In genomic region chr3:51099794-51100542, GRCh38 we compare ENCODE assay signal across 8 cellular contexts.
DNase-seq lines count a peak whose midpoint lies in the region; ATAC-seq, FAIRE-seq and TF ChIP-seq lines count a peak whose summit lies in the region.

No MANE protein-coding gene starts in this region.

- no peaks in the 10 kb centered on the region for H3K79me2 ChIP-seq in GM12878 (ENCODE audit: control insufficient read depth, insufficient read depth, low read length)

- H3K4me3 ChIP-seq in GM12878 (no peak overlapping the region), thoracic aorta (no peak overlapping the region)

- no peak overlapping the region for H3K9ac ChIP-seq in GM12878 (ENCODE audit: control insufficient read depth, insufficient read depth, low read length)

- no peaks in the 10 kb centered on the region for H4K20me1 ChIP-seq in GM12878 (ENCODE audit: control insufficient read depth, insufficient read depth)

- intact Hi-C loops in GM12878 (cut with micrococcal nuclease; ENCODE audit: unreplicated experiment): loop anchor here (1.0 to 5.0 kb wide), 2 partner anchors 272 to 483 kb away; partner anchors contain the start of gene MAPKAPK3

- 37% methylated on average over 3 of the region's 3 CpGs for WGBS in GM12878 (ENCODE audit: insufficient coverage, insufficient replicate concordance, low lambda C conversion rate, missing lambda C conversion rate)

- no peak for TF ChIP-seq POLR2A in GM12878 (IDR thresholded peaks at IDR 0.05; ENCODE audit: low read depth, low read length)

- H2AFZ ChIP-seq in GM12878 (ENCODE audit: control insufficient read depth, low read depth, low read length): no peak overlapping the region

- DNase-seq in AG08395 (ENCODE audit: low spot score): peak; percentile 70
- peak; percentile 81 for DNase-seq in GM03348 (ENCODE audit: low spot score)
- DNase-seq in NCI-H2171 treated with DMSO at 0.1 percent for 48 hours (lab: John Stamatoyannopoulos, UW): peak; percentile 42
- DNase-seq in GM12878 (ENCODE audit: low read depth, low spot score): no peak
- DNase-seq in iris pigment epithelial cell (ENCODE audit: low read depth): peak; percentile 50
- DNase-seq in thoracic aorta (ENCODE audit: low spot score): no peak
- no peak for DNase-seq in activated CD8-positive, alpha-beta memory T cell treated with anti-CD3 and anti-CD28 coated beads, Interleukin-2, amount 50 U/mL, for 4 hours

- peak; percentile 39 for TF ChIP-seq RAD21 in GM12878 (IDR thresholded peaks at IDR 0.05; ENCODE audit: insufficient read depth, low read depth, low read length)

- no peak for FAIRE-seq in GM12878 (lab: Jason Lieb, UNC)

- H3K27ac ChIP-seq in GM12878 (ENCODE audit: control insufficient read depth, insufficient read depth): no peak overlapping the region
- no peak overlapping the region for H3K27ac ChIP-seq in thoracic aorta

- H3K9me3 ChIP-seq in GM12878 (replicated peaks; ENCODE audit: control insufficient read depth, insufficient read depth, low read length): no peaks in the 10 kb centered on the region
- no peaks in the 10 kb centered on the region for H3K9me3 ChIP-seq in thoracic aorta

- no peak overlapping the region for H3K4me2 ChIP-seq in GM12878 (ENCODE audit: control insufficient read depth, insufficient read depth)

- peak; percentile 51 to 53 (median 52) for TF ChIP-seq CTCF in GM12878 (IDR thresholded peaks at IDR 0.05 in 2 of 3, conservative IDR thresholded peaks at IDR 0.05 in 1 of 3; ENCODE audit: control insufficient read depth in 2 of 3, extremely low read depth in 1 of 3, insufficient read depth in 1 of 3, low read depth in 3 of 3, low read length in 3 of 3)
- TF ChIP-seq CTCF in thoracic aorta (IDR thresholded peaks at IDR 0.05): peak; percentile 48

- CTCF ChIA-PET in GM12878 (lab: Yijun Ruan, JAX): interaction anchor here (0.6 to 2.1 kb wide), 12 partner anchors 8 to 1491 kb away, joined by 3 to 9 read pairs (median 3); no protein-coding TSS in a partner anchor

- ATAC-seq in GM12878: peak; percentile 45
- no peak for ATAC-seq in thoracic aorta (ENCODE audit: insufficient number of reproducible peaks, low FRiP score, low read depth)
- ATAC-seq in GM21723 (IDR thresholded peaks at IDR 0.05; ENCODE audit: unreplicated experiment): no peak

- in situ Hi-C loops in GM12878 (cut with MboI): no loop called here

- H3K36me3 ChIP-seq in GM12878 (ENCODE audit: control insufficient read depth in 2 of 2, insufficient read depth in 2 of 2, low read length in 1 of 2) (no peaks in the 10 kb centered on the region), thoracic aorta (no peaks in the 10 kb centered on the region)

- SMC1A ChIA-PET in GM12878 (lab: Charles Lee; ENCODE audit: uncharacterized antibody, unreplicated experiment): interaction anchor here (0.6 kb wide), 1 partner anchor 533 kb away, joined by 3 read pairs; no protein-coding TSS in a partner anchor

- no peak for TF ChIP-seq EP300 in GM12878 (IDR thresholded peaks at IDR 0.05; ENCODE audit: borderline replicate concordance in 1 of 2, control insufficient read depth in 1 of 2, low read depth in 2 of 2, low read length in 2 of 2)

- POLR2A ChIA-PET in GM12878 (lab: Charles Lee): no interaction called here

- no peaks in the 10 kb centered on the region; a peak in 1 of 4 replicates for H3K27me3 ChIP-seq in GM12878 (replicated peaks in 1 of 2; ENCODE audit: control insufficient read depth in 2 of 2, insufficient read depth in 2 of 2, low read length in 1 of 2)
- H3K27me3 ChIP-seq in thoracic aorta (replicated peaks; ENCODE audit: insufficient read depth): no peaks in the 10 kb centered on the region

- RAD21 ChIA-PET in GM12878 (lab: Charles Lee; ENCODE audit: unreplicated experiment): interaction anchor here (1.0 to 1.2 kb wide), 2 partner anchors 211 to 272 kb away, joined by 3 to 4 read pairs; no protein-coding TSS in a partner anchor

- H3K4me1 ChIP-seq in GM12878 (ENCODE audit: control insufficient read depth, insufficient read depth, low read length) (no peaks in the 10 kb centered on the region), thoracic aorta (ENCODE audit: control insufficient read depth in 1 of 2, low read depth in 2 of 2) (no peaks in the 10 kb centered on the region)

- BruUV-seq in GM12878 (replicated peaks; lab: Mats Ljungman, UMichigan): no TSS peak

TF ChIP-seq in GM12878, 131 proteins besides CTCF, POLR2A, EP300 and RAD21:
- TF ChIP-seq SMC3 (IDR thresholded peaks at IDR 0.05; ENCODE audit: borderline replicate concordance, low read length) (peak; percentile 44; the same call in 1 of the 2 replicates), RUNX3 (IDR thresholded peaks at IDR 0.05; ENCODE audit: low read length) (no peak)

Comparison
In these comparisons a context has a peak if more than half of its experiments do, and no peak if none do; other contexts are left out.
1. DNase-seq: peak in AG08395 (single experiment), GM03348 (single experiment), NCI-H2171 treated with DMSO at 0.1 percent for 48 hours (single experiment) and iris pigment epithelial cell (single experiment); none in GM12878 (single experiment), thoracic aorta (single experiment) and activated CD8-positive, alpha-beta memory T cell treated with anti-CD3 and anti-CD28 coated beads, Interleukin-2, amount 50 U/mL, for 4 hours (single experiment).